8 cellular contexts compared by ENCODE assay signal in genomic region chr4:47531954-47532321, GRCh38. TPM values are rescaled to one million over a fixed set of nuclear protein-coding genes. Genes with fewer than 3 reads are reported as not detected.
DNase-seq lines count a peak whose midpoint lies in the region; ATAC-seq and TF ChIP-seq lines count a peak whose summit lies in the region.

No MANE protein-coding gene starts in this region.

- DNase-seq in activated CD4-positive, alpha-beta T cell treated with anti-CD3 and anti-CD28 coated beads for 36 hours, result no peak
- no peak for DNase-seq in activated CD4-positive, alpha-beta T cell treated with anti-CD3 and anti-CD28 coated beads for 48 hours
- no peak for DNase-seq in activated T-helper 2 cell treated with anti-CD3 and anti-CD28 coated beads, Interferon-gamma antibody, Interleukin-2, Interleukin-4, amounts not matched to agents 10 μg/mL and 5 μg/mL and 100 μg/mL, durations not matched to agents 14 hours and 24 hours and 36 hours (ENCODE audit: low spot score)
- DNase-seq in left lung (no peak), tibial artery (no peak), NCI-H748 (lab: John Stamatoyannopoulos, UW; ENCODE audit: unreplicated experiment) (no peak), NCI-H146 (lab: John Stamatoyannopoulos, UW) (no peak)
- DNase-seq in stimulated activated CD4-positive, alpha-beta T cell treated with anti-CD3 and anti-CD28 coated beads, Interleukin-2, amount 100 ng/mL, for 24 hours, result no peak

- no peak overlapping the region for H3K4me3 Mint-ChIP-seq in activated CD4-positive, alpha-beta T cell treated with anti-CD3 and anti-CD28 coated beads for 36 hours
- no peak overlapping the region for H3K4me3 Mint-ChIP-seq in activated T-helper 2 cell treated with anti-CD3 and anti-CD28 coated beads, Interferon-gamma antibody, Interleukin-2, Interleukin-4, amounts not matched to agents 10 μg/mL and 5 μg/mL and 100 μg/mL, durations not matched to agents 14 hours and 24 hours and 36 hours (ENCODE audit: low read depth)

- POLR2A ChIA-PET in activated CD4-positive, alpha-beta T cell treated with anti-CD3 and anti-CD28 coated beads for 36 hours (lab: Charles Lee), result no interaction called here

- intact Hi-C loops in activated CD4-positive, alpha-beta T cell treated with anti-CD3 and anti-CD28 coated beads for 36 hours (cut with DNase I, micrococcal nuclease), result loop anchor here in 1 of 2 experiments (2.0 kb wide), 1 partner anchor 47 kb away; the partner anchor contains the start of gene ATP10D
- intact Hi-C loops in activated T-helper 2 cell treated with anti-CD3 and anti-CD28 coated beads, Interferon-gamma antibody, Interleukin-2, Interleukin-4, amounts not matched to agents 10 μg/mL and 5 μg/mL and 100 μg/mL, durations not matched to agents 14 hours and 24 hours and 36 hours (cut with micrococcal nuclease), result loop anchor here (1.0 to 5.0 kb wide), 3 partner anchors 47 to 380 kb away; partner anchors contain the start of genes ATP10D, COMMD8 and NFXL1
- intact Hi-C loops in left lung (cut with DNase I), result no loop called here
- intact Hi-C loops in tibial artery (cut with DNase I; ENCODE audit: low total_unique reads), result no loop called here

- H3K27ac ChIP-seq in left lung (peak overlapping the region; percentile 59 to 70), tibial artery (peak overlapping the region; percentile 33 to 40)

- H3K4me3 ChIP-seq in left lung, result no peak overlapping the region
- no peak overlapping the region for H3K4me3 ChIP-seq in tibial artery

- H3K9me3 ChIP-seq in left lung (peaks cover 0 to 6% of the 10 kb centered on the region in 2 donors), tibial artery (no peaks in the 10 kb centered on the region)

- no peaks in the 10 kb centered on the region for H3K27me3 Mint-ChIP-seq in activated CD4-positive, alpha-beta T cell treated with anti-CD3 and anti-CD28 coated beads for 36 hours
- no peaks in the 10 kb centered on the region for H3K27me3 Mint-ChIP-seq in activated T-helper 2 cell treated with anti-CD3 and anti-CD28 coated beads, Interferon-gamma antibody, Interleukin-2, Interleukin-4, amounts not matched to agents 10 μg/mL and 5 μg/mL and 100 μg/mL, durations not matched to agents 14 hours and 24 hours and 36 hours (ENCODE audit: low read depth)

- no peak for ATAC-seq in activated CD4-positive, alpha-beta T cell treated with anti-CD3 and anti-CD28 coated beads for 36 hours
- no peak for ATAC-seq in left lung

- TF ChIP-seq CTCF in left lung (IDR thresholded peaks at IDR 0.05), result no peak
- no peak for TF ChIP-seq CTCF in tibial artery (IDR thresholded peaks at IDR 0.05)

- peaks cover 17% of the 10 kb centered on the region for H3K9me3 Mint-ChIP-seq in activated CD4-positive, alpha-beta T cell treated with anti-CD3 and anti-CD28 coated beads for 36 hours (ENCODE audit: low read depth)
- peaks cover 26% of the 10 kb centered on the region for H3K9me3 Mint-ChIP-seq in activated T-helper 2 cell treated with anti-CD3 and anti-CD28 coated beads, Interferon-gamma antibody, Interleukin-2, Interleukin-4, amounts not matched to agents 10 μg/mL and 5 μg/mL and 100 μg/mL, durations not matched to agents 14 hours and 24 hours and 36 hours

- CTCF ChIA-PET in activated CD4-positive, alpha-beta T cell treated with anti-CD3 and anti-CD28 coated beads for 36 hours (lab: Charles Lee), result interaction anchor here (1.6 kb wide), 1 partner anchor 47 kb away, joined by 4 read pairs; the partner anchor contains the start of gene ATP10D

- H3K4me1 Mint-ChIP-seq in activated CD4-positive, alpha-beta T cell treated with anti-CD3 and anti-CD28 coated beads for 36 hours, result peaks cover 35% of the 10 kb centered on the region
- peaks cover 56% of the 10 kb centered on the region for H3K4me1 Mint-ChIP-seq in activated T-helper 2 cell treated with anti-CD3 and anti-CD28 coated beads, Interferon-gamma antibody, Interleukin-2, Interleukin-4, amounts not matched to agents 10 μg/mL and 5 μg/mL and 100 μg/mL, durations not matched to agents 14 hours and 24 hours and 36 hours (ENCODE audit: low read depth)

- H3K36me3 ChIP-seq in left lung, result peaks cover 0 to 20% of the 10 kb centered on the region in 2 donors
- H3K36me3 ChIP-seq in tibial artery, result peaks cover 9 to 51% (median 31%) of the 10 kb centered on the region in 3 donors

- H3K36me3 Mint-ChIP-seq in activated CD4-positive, alpha-beta T cell treated with anti-CD3 and anti-CD28 coated beads for 36 hours (ENCODE audit: low read depth), result peaks cover 10% of the 10 kb centered on the region
- H3K36me3 Mint-ChIP-seq in activated T-helper 2 cell treated with anti-CD3 and anti-CD28 coated beads, Interferon-gamma antibody, Interleukin-2, Interleukin-4, amounts not matched to agents 10 μg/mL and 5 μg/mL and 100 μg/mL, durations not matched to agents 14 hours and 24 hours and 36 hours (ENCODE audit: low read depth), result peaks cover 50% of the 10 kb centered on the region

- H3K27me3 ChIP-seq in left lung, result no peaks in the 10 kb centered on the region
- H3K27me3 ChIP-seq in tibial artery, result no peaks in the 10 kb centered on the region

- H3K27ac Mint-ChIP-seq in activated CD4-positive, alpha-beta T cell treated with anti-CD3 and anti-CD28 coated beads for 36 hours, result peak overlapping the region; percentile 28
- H3K27ac Mint-ChIP-seq in activated T-helper 2 cell treated with anti-CD3 and anti-CD28 coated beads, Interferon-gamma antibody, Interleukin-2, Interleukin-4, amounts not matched to agents 10 μg/mL and 5 μg/mL and 100 μg/mL, durations not matched to agents 14 hours and 24 hours and 36 hours, result peak overlapping the region; percentile 54

- H3K4me1 ChIP-seq in left lung, result peaks cover 9 to 15% of the 10 kb centered on the region in 2 donors
- peaks cover 0 to 28% (median 12%) of the 10 kb centered on the region in 4 donors for H3K4me1 ChIP-seq in tibial artery

RNA-seq across cellular contexts. Expression of gene ATP10D, which starts 46.9 kb away (rescaled TPM):
- 1 to 10 TPM; 2.5 to 2.8 TPM for total RNA-seq in activated CD4-positive, alpha-beta T cell treated with anti-CD3 and anti-CD28 coated beads for 36 hours
- total RNA-seq in activated T-helper 2 cell treated with anti-CD3 and anti-CD28 coated beads, Interferon-gamma antibody, Interleukin-2, Interleukin-4, amounts not matched to agents 10 μg/mL and 5 μg/mL and 100 μg/mL, durations not matched to agents 14 hours and 24 hours and 36 hours, result 1.6 and 2.5 TPM in 2 replicates
- total RNA-seq in left lung, result 10 to 100 TPM; 31.8 to 45.9 TPM
